In the genomic region with DNA sequence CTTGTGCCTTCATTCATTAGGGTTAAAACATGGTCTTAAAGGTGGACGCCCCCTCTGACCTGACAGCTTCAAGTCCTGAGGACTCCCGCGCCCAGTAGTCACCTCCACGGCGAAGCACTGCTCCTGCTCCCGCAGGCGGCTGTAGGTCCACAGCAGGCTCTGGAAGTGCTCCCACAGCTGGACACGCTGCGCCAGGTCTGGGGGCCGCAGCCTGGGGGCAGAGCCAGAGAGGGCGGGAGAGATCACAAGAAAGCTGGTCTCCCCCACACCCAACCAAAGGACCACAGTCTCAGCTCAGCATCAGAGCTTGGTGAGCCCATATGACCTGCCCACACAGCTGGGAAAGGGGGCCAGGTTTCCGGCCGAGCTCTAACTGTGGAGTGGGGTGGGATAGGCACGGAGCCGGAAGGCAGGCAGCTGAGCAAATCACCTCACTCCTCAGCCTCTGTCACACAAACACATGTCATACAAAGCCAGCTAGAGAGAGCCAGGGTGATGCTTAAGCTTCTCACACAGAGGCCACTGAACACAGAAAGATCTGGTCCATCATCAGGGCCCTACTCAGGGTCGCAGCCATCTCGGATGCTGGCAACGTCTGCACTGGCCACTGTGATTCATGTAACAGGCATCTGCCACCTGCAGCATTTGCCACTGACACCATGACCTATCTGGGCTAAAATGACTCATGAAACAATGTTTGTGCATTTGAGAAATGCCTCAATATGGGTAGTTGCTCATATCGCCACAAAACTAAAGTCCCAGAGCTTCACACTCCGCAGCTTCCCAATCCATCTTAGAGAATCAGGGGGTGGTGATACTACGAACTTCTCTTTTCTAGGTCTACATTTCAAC, we compare ENCODE assay signal across 1 cellular context.
TF ChIP-seq lines count a peak whose summit lies in the region.

No MANE protein-coding gene starts in this region.

TF ChIP-seq in GM23338, 12 proteins besides CTCF, POLR2A, EP300 and RAD21:
- no peak for TF ChIP-seq ZNF462 (CRISPR knock-in tag; IDR thresholded peaks at IDR 0.05)
- no peak for TF ChIP-seq EZH2phosphoT487 (IDR thresholded peaks at IDR 0.05; ENCODE audit: unreplicated experiment)
- TF ChIP-seq NANOG (IDR thresholded peaks at IDR 0.05; ENCODE audit: borderline replicate concordance), result no peak
- TF ChIP-seq CREB1 (CRISPR knock-in tag; IDR thresholded peaks at IDR 0.05; ENCODE audit: low read depth), result no peak
- no peak for TF ChIP-seq REST (IDR thresholded peaks at IDR 0.05; ENCODE audit: unreplicated experiment)
- TF ChIP-seq ZNF114 (CRISPR knock-in tag; IDR thresholded peaks at IDR 0.05), result no peak
- no peak for TF ChIP-seq EZH2 (IDR thresholded peaks at IDR 0.05; ENCODE audit: low read depth, unreplicated experiment)
- no peak for TF ChIP-seq STAT1 (IDR thresholded peaks at IDR 0.05; ENCODE audit: unreplicated experiment)
